Comparison of ENCODE assay signal across 9 cellular contexts in the genomic region with DNA sequence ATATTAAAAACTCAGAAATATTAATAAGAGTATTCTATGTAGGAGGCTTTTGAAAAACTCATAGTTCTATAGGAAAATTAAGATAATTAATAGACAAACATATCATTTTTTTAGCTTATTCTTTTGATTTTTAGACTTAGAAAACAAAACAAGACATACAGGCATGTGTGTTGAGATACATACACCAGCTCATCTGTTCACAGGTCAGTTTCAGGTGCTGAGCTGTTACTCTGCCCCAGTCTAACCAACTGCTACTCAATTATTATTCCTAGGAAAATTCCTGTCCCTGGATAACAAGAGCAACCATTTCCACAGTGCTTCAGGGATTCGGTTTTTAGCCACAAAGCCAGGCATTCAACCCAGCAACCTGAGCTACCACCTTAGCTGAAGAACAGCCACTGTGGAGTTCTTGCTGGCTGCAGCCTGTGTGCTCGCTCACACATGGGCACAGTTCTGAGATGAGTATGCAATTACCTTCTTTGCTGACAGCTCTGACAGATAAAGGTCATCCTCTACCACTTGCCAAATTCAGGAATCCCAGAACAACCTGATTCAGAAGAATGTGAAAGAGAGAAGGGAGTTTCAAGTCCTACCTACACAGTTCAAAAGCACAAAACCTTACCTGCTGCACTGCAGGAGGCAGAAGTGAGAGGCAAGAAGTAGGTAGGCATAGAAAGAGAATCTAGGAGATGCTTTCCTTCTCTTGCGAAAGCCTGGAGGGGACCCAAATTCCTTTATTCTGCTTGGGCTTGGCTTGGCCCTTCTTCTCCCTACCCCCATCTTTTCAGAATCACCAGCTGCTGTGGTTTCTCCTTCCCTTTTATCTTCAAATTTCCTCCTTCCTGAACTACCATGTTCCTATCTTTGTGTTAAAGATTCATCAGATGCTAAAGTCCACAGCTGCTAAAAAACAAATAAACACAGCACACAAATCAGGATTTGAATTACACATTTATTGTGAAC.
DNase-seq lines count a peak whose midpoint lies in the region; ATAC-seq lines count a peak whose summit lies in the region.
"Had no signal": no experiment of that assay in that cellular context is flagged by ENCODE, and none has a peak within 500 bp of the region (broad histone marks: within the 10 kb centered on the region; RNA-seq: fewer than 3 reads in every experiment).

No MANE protein-coding gene starts in this region.

- no peak overlapping the region for H3K9ac ChIP-seq in skeletal muscle satellite cell (ENCODE audit: low read depth, low read length)

- DNase-seq in NCI-H146 treated with DMSO at 0.1 percent for 48 hours (lab: John Stamatoyannopoulos, UW; ENCODE audit: unreplicated experiment) (peak; percentile 6), NCI-H146 (lab: John Stamatoyannopoulos, UW) (no peak), NCI-H2196 (lab: John Stamatoyannopoulos, UW; ENCODE audit: unreplicated experiment) (peak; percentile 27), cerebellar cortex (ENCODE audit: low spot score) (peak; percentile 70), hypothalamus (lab: John Stamatoyannopoulos, UW) (no peak)
- DNase-seq in activated CD8-positive, alpha-beta memory T cell treated with anti-CD3 and anti-CD28 coated beads for 24 hours, result no peak
- DNase-seq: activated gamma-delta T cell had no signal

- no peak overlapping the region for H3K4me3 ChIP-seq in skeletal muscle satellite cell (ENCODE audit: low read length)

- no peak for ATAC-seq in GM18867 (IDR thresholded peaks at IDR 0.05; ENCODE audit: unreplicated experiment)

- H3K4me2 ChIP-seq in skeletal muscle satellite cell (ENCODE audit: low read length), result peak overlapping the region; percentile 20

- peaks cover 53% of the 10 kb centered on the region for H3K4me1 ChIP-seq in skeletal muscle satellite cell (ENCODE audit: control insufficient read depth, insufficient read depth, low read length)

- no peaks in the 10 kb centered on the region for H3K27me3 ChIP-seq in skeletal muscle satellite cell (ENCODE audit: control insufficient read depth, insufficient read depth, low read length)

- no peaks in the 10 kb centered on the region for H3K36me3 ChIP-seq in skeletal muscle satellite cell (ENCODE audit: insufficient read depth, low read length)

- H3K9me3 ChIP-seq in skeletal muscle satellite cell (replicated peaks; ENCODE audit: low read length), result no peaks in the 10 kb centered on the region

Comparison
In these comparisons a context has a peak if more than half of its experiments do, and no peak if none do; other contexts are left out.
1. DNase-seq: peak in NCI-H146 treated with DMSO at 0.1 percent for 48 hours (single experiment), NCI-H2196 (single experiment) and cerebellar cortex (single experiment); none in NCI-H146 (single experiment), activated CD8-positive, alpha-beta memory T cell treated with anti-CD3 and anti-CD28 coated beads for 24 hours (single experiment) and hypothalamus (0 of 51).